15 cellular contexts compared by ENCODE assay signal in the genomic region with DNA sequence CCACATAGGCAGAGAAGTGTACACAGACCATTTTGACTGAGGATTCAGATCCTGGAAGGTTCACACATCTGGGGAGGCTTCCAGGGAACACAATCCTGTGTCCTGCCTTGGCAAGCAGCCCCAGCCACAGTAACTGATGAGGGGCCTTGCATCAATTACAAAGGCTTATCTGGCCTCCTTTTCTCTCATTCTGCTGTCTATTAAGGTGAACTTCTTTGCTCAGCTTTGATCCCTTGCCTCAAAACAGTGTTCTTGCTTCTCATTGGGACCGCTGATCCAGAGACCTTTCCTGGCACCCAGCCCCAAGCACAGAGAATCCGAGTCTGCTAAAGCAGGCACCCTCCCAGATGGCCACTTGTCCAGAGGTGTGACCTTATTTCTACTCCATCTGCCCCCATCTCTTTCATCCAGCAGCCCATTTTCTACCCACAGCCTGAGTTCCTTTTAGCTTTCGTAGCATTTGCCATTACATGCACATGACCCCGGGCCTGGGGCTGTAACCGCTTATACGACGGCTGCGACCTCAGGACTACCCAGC. TPM values are rescaled to one million over a fixed set of nuclear protein-coding genes. Genes with fewer than 3 reads are reported as not detected.
DNase-seq lines count a peak whose midpoint lies in the region; ATAC-seq and TF ChIP-seq lines count a peak whose summit lies in the region.
"Had no signal": no experiment of that assay in that cellular context is flagged by ENCODE, and none has a peak within 500 bp of the region (broad histone marks: within the 10 kb centered on the region; RNA-seq: fewer than 3 reads in every experiment).

No MANE protein-coding gene starts in this region.

- peaks cover 26% of the 10 kb centered on the region for H3K36me3 ChIP-seq in BE2C
- peaks cover 15% of the 10 kb centered on the region for H3K36me3 ChIP-seq in SK-N-MC (ENCODE audit: insufficient read depth, low read length)
- H3K36me3 ChIP-seq in esophagus muscularis mucosa: peaks cover 0 to 32% (median 16%) of the 10 kb centered on the region in 4 donors
- H3K36me3 ChIP-seq in naive thymus-derived CD4-positive, alpha-beta T cell (ENCODE audit: control insufficient read depth in 2 of 3, insufficient read depth in 3 of 3, low read length in 3 of 3): peaks cover 0 to 52% (median 3%) of the 10 kb centered on the region in 3 experiments

- CTCF ChIA-PET in naive thymus-derived CD4-positive, alpha-beta T cell (lab: Charles Lee): no interaction called here

- ATAC-seq in naive thymus-derived CD4-positive, alpha-beta T cell: no peak
- ATAC-seq in effector memory CD8-positive, alpha-beta T cell (replicated peaks): no peak

- H3K27me3 ChIP-seq in BE2C (no peaks in the 10 kb centered on the region), esophagus muscularis mucosa (no peaks in the 10 kb centered on the region)
- no peaks in the 10 kb centered on the region for H3K27me3 ChIP-seq in naive thymus-derived CD4-positive, alpha-beta T cell (ENCODE audit: control insufficient read depth in 2 of 2, insufficient read depth in 2 of 2, low read length in 2 of 2)
- H3K27me3 ChIP-seq: MG63 had no signal

- DNase-seq in BE2C (peak; percentile 45), SK-N-MC (ENCODE audit: low read depth, low spot score) (no peak), esophagus muscularis mucosa (ENCODE audit: extremely low spot score) (no peak), nephron progenitor cell (no peak), NCI-H2029 (lab: John Stamatoyannopoulos, UW) (no peak), putamen (ENCODE audit: low spot score) (no peak)
- DNase-seq in naive thymus-derived CD4-positive, alpha-beta T cell: no peak
- DNase-seq in effector memory CD8-positive, alpha-beta T cell: no peak
- DNase-seq: Calu3; CD4-positive, CD25-positive, alpha-beta regulatory T cell; HFFc6; MG63; NCI-H1694; NCI-H446 had no signal

- H3K9me3 Mint-ChIP-seq in nephron progenitor cell: peaks cover 16% of the 10 kb centered on the region
- H3K9me3 Mint-ChIP-seq in naive thymus-derived CD4-positive, alpha-beta T cell: peaks cover 0 to 10% (median 5%) of the 10 kb centered on the region in 11 donors
- no peaks in the 10 kb centered on the region for H3K9me3 Mint-ChIP-seq in effector memory CD8-positive, alpha-beta T cell

- H3K27ac ChIP-seq in SK-N-MC: peak overlapping the region; percentile 27; the same call in 1 of the 2 replicates
- H3K27ac ChIP-seq in esophagus muscularis mucosa (replicated peaks in 1 of 4): peak overlapping the region in 3 of 4 donors; percentile 28 to 84 (median 29)
- no peak overlapping the region for H3K27ac ChIP-seq in naive thymus-derived CD4-positive, alpha-beta T cell (ENCODE audit: low read depth, low read length)
- H3K27ac ChIP-seq: PC-9 had no signal

- H3K4me3 Mint-ChIP-seq in nephron progenitor cell: no peak overlapping the region
- H3K4me3 Mint-ChIP-seq in naive thymus-derived CD4-positive, alpha-beta T cell: no peak overlapping the region
- no peak overlapping the region for H3K4me3 Mint-ChIP-seq in effector memory CD8-positive, alpha-beta T cell
- H3K4me3 Mint-ChIP-seq: CD4-positive, CD25-positive, alpha-beta regulatory T cell; HFFc6 had no signal

- H3K36me3 Mint-ChIP-seq in nephron progenitor cell (ENCODE audit: low read depth): peaks cover 42% of the 10 kb centered on the region
- peaks cover 18 to 70% (median 54%) of the 10 kb centered on the region in 5 donors for H3K36me3 Mint-ChIP-seq in naive thymus-derived CD4-positive, alpha-beta T cell
- H3K36me3 Mint-ChIP-seq in effector memory CD8-positive, alpha-beta T cell (ENCODE audit: insufficient read depth): peaks cover 39% of the 10 kb centered on the region

- TF ChIP-seq CTCF in BE2C (IDR thresholded peaks at IDR 0.05; ENCODE audit: low read depth, low read length) (no peak), esophagus muscularis mucosa (IDR thresholded peaks at IDR 0.05) (no peak), nephron progenitor cell (IDR thresholded peaks at IDR 0.05) (no peak)

- no peak for TF ChIP-seq EP300 in esophagus muscularis mucosa (IDR thresholded peaks at IDR 0.05)

- no peaks in the 10 kb centered on the region for H3K9me3 ChIP-seq in BE2C
- H3K9me3 ChIP-seq in SK-N-MC (ENCODE audit: low read depth, low read length): no peaks in the 10 kb centered on the region
- H3K9me3 ChIP-seq in esophagus muscularis mucosa: peaks cover 0 to 1% (median 0%) of the 10 kb centered on the region in 4 donors
- H3K9me3 ChIP-seq in naive thymus-derived CD4-positive, alpha-beta T cell (ENCODE audit: control insufficient read depth in 2 of 3, low read length in 3 of 3): no peaks in the 10 kb centered on the region
- H3K9me3 ChIP-seq: MG63 had no signal

- no peak for TF ChIP-seq POLR2A in esophagus muscularis mucosa (IDR thresholded peaks at IDR 0.05; ENCODE audit: low read depth)

- peaks cover 4% of the 10 kb centered on the region for H3K27me3 Mint-ChIP-seq in nephron progenitor cell (ENCODE audit: low read depth, poor library complexity)
- no peaks in the 10 kb centered on the region for H3K27me3 Mint-ChIP-seq in naive thymus-derived CD4-positive, alpha-beta T cell
- H3K27me3 Mint-ChIP-seq in effector memory CD8-positive, alpha-beta T cell: no peaks in the 10 kb centered on the region
- H3K27me3 Mint-ChIP-seq: CD4-positive, CD25-positive, alpha-beta regulatory T cell had no signal

- H3K4me3 ChIP-seq in BE2C (ENCODE audit: low read depth, low read length): no peak overlapping the region
- peak overlapping the region; percentile 44; the same call in 1 of the 2 replicates for H3K4me3 ChIP-seq in SK-N-MC
- H3K4me3 ChIP-seq in esophagus muscularis mucosa: no peak overlapping the region
- no peak overlapping the region for H3K4me3 ChIP-seq in naive thymus-derived CD4-positive, alpha-beta T cell (ENCODE audit: low read length)
- H3K4me3 ChIP-seq: MG63, PC-9 had no signal

- peak overlapping the region; percentile 49 for H3K27ac Mint-ChIP-seq in nephron progenitor cell
- H3K27ac Mint-ChIP-seq in naive thymus-derived CD4-positive, alpha-beta T cell: no peak overlapping the region
- H3K27ac Mint-ChIP-seq in effector memory CD8-positive, alpha-beta T cell: no peak overlapping the region
- H3K27ac Mint-ChIP-seq: CD4-positive, CD25-positive, alpha-beta regulatory T cell; HFFc6 had no signal

- peaks cover 37% of the 10 kb centered on the region for H3K4me1 Mint-ChIP-seq in nephron progenitor cell
- peaks cover 0 to 18% (median 0%) of the 10 kb centered on the region in 7 donors for H3K4me1 Mint-ChIP-seq in naive thymus-derived CD4-positive, alpha-beta T cell
- H3K4me1 Mint-ChIP-seq in effector memory CD8-positive, alpha-beta T cell (ENCODE audit: low read depth in 2 of 2): peaks cover 8 to 9% of the 10 kb centered on the region in 2 donors

- 81% methylated on average over 8 of the region's 8 CpGs for WGBS in esophagus muscularis mucosa

- intact Hi-C loops in esophagus muscularis mucosa (cut with DNase I): no loop called here
- intact Hi-C loops in naive thymus-derived CD4-positive, alpha-beta T cell (cut with micrococcal nuclease): no loop called here

- POLR2A ChIA-PET in naive thymus-derived CD4-positive, alpha-beta T cell (lab: Charles Lee): no interaction called here

- H3K9ac ChIP-seq in SK-N-MC (ENCODE audit: insufficient read length): no peak overlapping the region

- H3K4me1 ChIP-seq in BE2C (peaks cover 38% of the 10 kb centered on the region), esophagus muscularis mucosa (peaks cover 16 to 53% (median 46%) of the 10 kb centered on the region in 4 donors)
- no peaks in the 10 kb centered on the region for H3K4me1 ChIP-seq in naive thymus-derived CD4-positive, alpha-beta T cell (ENCODE audit: control insufficient read depth in 2 of 2, insufficient read depth in 2 of 2, low read length in 2 of 2)

RNA-seq across cellular contexts. Expression of gene ZFP36L2, which starts 52.3 kb away (rescaled TPM):
- 17.9 TPM for polyA plus RNA-seq in BE2C (2012; ENCODE audit: insufficient read depth, insufficient read length, low read depth)
- 100 to 1,000 TPM in 1 of 4 donors, 10 to 100 TPM in 3; 81.7 to 117 (median 85.7) TPM for total RNA-seq in esophagus muscularis mucosa
- total RNA-seq in naive thymus-derived CD4-positive, alpha-beta T cell: 100 to 1,000 TPM; 231 to 747 (median 389) TPM
- polyA plus RNA-seq in naive thymus-derived CD4-positive, alpha-beta T cell: 100 to 1,000 TPM; 252 to 411 TPM
